ENCODE assay signal across 8 cellular contexts in the genomic region with DNA sequence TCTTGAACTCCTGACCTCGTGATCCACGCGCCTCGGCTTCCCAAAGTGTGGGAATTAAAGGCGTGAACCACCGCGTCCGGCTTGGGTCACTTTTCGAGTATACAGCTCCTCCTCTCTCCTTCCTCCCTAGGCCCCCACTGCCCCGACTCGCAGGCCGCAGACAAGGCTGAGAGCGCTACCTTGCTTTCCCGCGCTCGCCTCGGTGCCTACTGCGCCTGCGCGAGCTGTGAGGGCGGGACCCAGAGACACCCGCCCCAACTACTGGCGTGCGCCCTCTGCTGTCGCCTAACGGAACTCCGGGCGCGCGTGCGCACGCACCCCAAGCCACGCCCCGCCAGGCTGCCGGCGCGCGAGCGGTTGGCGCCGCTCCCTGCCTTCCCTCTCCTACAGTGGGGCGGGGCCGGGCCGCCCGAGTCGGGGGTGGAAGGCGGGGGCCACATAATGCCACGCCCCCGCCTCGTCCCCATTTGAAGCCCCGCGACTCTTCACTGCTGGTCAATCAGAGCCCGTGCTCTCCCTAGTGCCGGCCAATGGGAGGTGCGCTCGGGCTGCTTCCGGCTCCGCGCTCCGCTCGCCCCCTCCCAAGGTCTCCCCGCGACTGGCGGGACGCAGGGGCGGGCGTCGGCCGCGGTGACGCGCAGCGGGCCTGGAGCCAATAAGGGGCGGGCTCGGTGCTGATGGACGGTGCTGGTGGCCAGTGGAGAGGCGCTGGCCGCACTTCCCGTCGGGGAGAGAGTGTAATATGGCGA. TPM values are rescaled to one million over a fixed set of nuclear protein-coding genes. Genes with fewer than 3 reads are reported as not detected.
DNase-seq lines count a peak whose midpoint lies in the region; ATAC-seq and TF ChIP-seq lines count a peak whose summit lies in the region.

A gene (plus strand): TSS at position 730 of the 749 bp plus-strand sequence. CDS start 13 bp downstream, at position 743.

- H3K9ac ChIP-seq in PC-3 (ENCODE audit: low read length) = peak within 1 kb of the TSS; percentile 96

- peak within 1 kb of the TSS; percentile 79 for H2AFZ ChIP-seq in PC-3 (ENCODE audit: low read length)

- ATAC-seq in GM21619 (IDR thresholded peaks at IDR 0.05; ENCODE audit: unreplicated experiment) = peak; percentile 83
- peak; percentile 98 for ATAC-seq in PC-3

- no peaks in the 10 kb centered on the region for H3K27me3 ChIP-seq in PC-3 (ENCODE audit: low read length)

- no peaks in the 10 kb centered on the region for H4K20me1 ChIP-seq in PC-3 (ENCODE audit: low read length)

- no peaks in the 10 kb centered on the region for H3K9me2 ChIP-seq in PC-3 (replicated peaks; ENCODE audit: low read length)

- POLR2A ChIA-PET in PC-3 (lab: Charles Lee; ENCODE audit: unreplicated experiment) = no interaction called here

- peak within 1 kb of the TSS; percentile 48 for H3K27ac ChIP-seq in PC-3 (ENCODE audit: low read length)

- H3F3A ChIP-seq in PC-3 (ENCODE audit: low read length, unreplicated experiment) = no peaks in the 10 kb centered on the region

- no peaks in the 10 kb centered on the region for H3K9me3 ChIP-seq in PC-3 (ENCODE audit: low read length)

- intact Hi-C loops in PC-3 (cut with micrococcal nuclease) = loop anchor here (1.0 to 2.0 kb wide), 7 partner anchors 19 to 74 kb away; a partner anchor contains a TSS

- H3K4me3 ChIP-seq in Jurkat, Clone E6-1 (ENCODE audit: low read length) = peak within 1 kb of the TSS; percentile 95
- H3K4me3 ChIP-seq in PC-3 (ENCODE audit: low read length) (peak within 1 kb of the TSS; percentile 96), epithelial cell of proximal tubule (ENCODE audit: low read depth, low read length) (peak within 1 kb of the TSS; percentile 100)

- BruUV-seq in PC-3 (replicated peaks; lab: Mats Ljungman, UMichigan) = no TSS peak

- H3K4me1 ChIP-seq in PC-3 (ENCODE audit: insufficient read depth, low read length) = peaks cover 15% of the 10 kb centered on the region

- CTCF ChIA-PET in PC-3 (lab: Charles Lee) = interaction anchor here (0.6 to 1.3 kb wide), 5 partner anchors 33 to 86 kb away, joined by 3 to 17 read pairs (median 6); no protein-coding TSS in a partner anchor

- H3K79me2 ChIP-seq in PC-3 (ENCODE audit: low read length) = peaks cover 46% of the 10 kb centered on the region

- no peaks in the 10 kb centered on the region; the same call in 1 of the 2 replicates for H3K36me3 ChIP-seq in PC-3 (ENCODE audit: low read depth, low read length)

- H3K4me2 ChIP-seq in PC-3 (ENCODE audit: low read length) = peak within 1 kb of the TSS; percentile 94

- TF ChIP-seq CTCF in PC-3 (conservative IDR thresholded peaks at IDR 0.05; ENCODE audit: low read depth, low read length) (peak; percentile 76), epithelial cell of proximal tubule (conservative IDR thresholded peaks at IDR 0.05; ENCODE audit: low read depth, low read length) (peak; percentile 72)

- DNase-seq in DMS53 treated with DMSO at 0.1 percent for 48 hours (lab: John Stamatoyannopoulos, UW; ENCODE audit: unreplicated experiment) (peak; percentile 91), PC-3 (peak; percentile 99), activated T-cell treated with anti-CD3 and anti-CD28 coated beads for 48 hours (ENCODE audit: low read depth) (peak; percentile 100), epithelial cell of proximal tubule (ENCODE audit: low read depth) (peak; percentile 71), mucosa of gallbladder (ENCODE audit: low spot score) (peak; percentile 99)
- peak; percentile 98 for DNase-seq in Jurkat, Clone E6-1 (ENCODE audit: low read depth, low spot score)
- peak; percentile 96 to 98 for DNase-seq in stimulated activated CD8-positive, alpha-beta memory T cell treated with anti-CD3 and anti-CD28 coated beads, Interleukin-4, amount 100 ng/mL, for 4 hours (ENCODE audit: low read depth in 2 of 2, low spot score in 1 of 2)

RNA-seq across cellular contexts. Expression of the gene that starts here (rescaled TPM):
- polyA plus RNA-seq in Jurkat, Clone E6-1 (2012; ENCODE audit: insufficient read depth, insufficient read length) = 126 TPM
- total RNA-seq in PC-3 (2014; rRNA removed) = 65.7 and 94.5 TPM in 2 replicates
- 62.4 and 103 TPM in 2 replicates for total RNA-seq in epithelial cell of proximal tubule
- 78.4 TPM for total RNA-seq in mucosa of gallbladder

Comparison
In these comparisons a context has a peak if more than half of its experiments do, and no peak if none do; other contexts are left out.
1. Peak in every context shown above with its lines: DNase-seq, ATAC-seq, H3K4me3 ChIP-seq and H3K27ac ChIP-seq.